ENCODE assay signal across 10 cellular contexts in genomic region chr14:92880851-92881250, GRCh38. TPM values are rescaled to one million over a fixed set of nuclear protein-coding genes. Genes with fewer than 3 reads are reported as not detected.
A peak's percentile ranks its signal among the peaks of the same experiment; 100 is the strongest.
DNase-seq lines count a peak whose midpoint lies in the region; ATAC-seq, FAIRE-seq and TF ChIP-seq lines count a peak whose summit lies in the region.
"Had no signal": no experiment of that assay in that cellular context is flagged by ENCODE, and none has a peak within 500 bp of the region (broad histone marks: within the 10 kb centered on the region; RNA-seq: fewer than 3 reads in every experiment).

No MANE protein-coding gene starts in this region.

- H3K27ac ChIP-seq in endothelial cell of umbilical vein (ENCODE audit: insufficient read depth, low read depth, low read length) (no peak overlapping the region), osteoblast (ENCODE audit: low read depth, low read length) (no peak overlapping the region), spleen (no peak overlapping the region)
- H3K27ac ChIP-seq: HL-60 had no signal

- peak; percentile 14 for TF ChIP-seq CTCF in GM20000 (IDR thresholded peaks at IDR 0.05; ENCODE audit: extremely low read depth, missing control alignments)
- peak in 1 of 2 donors; percentile 10 for TF ChIP-seq CTCF in endothelial cell of umbilical vein (IDR thresholded peaks at IDR 0.05; ENCODE audit: extremely low read depth in 1 of 2, insufficient read depth in 1 of 2, low read depth in 1 of 2, low read length in 2 of 2)
- peak; percentile 55 for TF ChIP-seq CTCF in osteoblast (IDR thresholded peaks at IDR 0.05; ENCODE audit: extremely low read depth, low read depth, low read length)
- peak in 1 of 11 experiments; percentile 11 for TF ChIP-seq CTCF in spleen (IDR thresholded peaks at IDR 0.05 in 8 of 11, conservative IDR thresholded peaks at IDR 0.05 in 3 of 11)

- H3K4me3 ChIP-seq in endothelial cell of umbilical vein (replicated peaks in 1 of 3; ENCODE audit: insufficient read depth in 1 of 3, low read depth in 1 of 3, low read length in 3 of 3) (no peak overlapping the region), osteoblast (ENCODE audit: insufficient read depth, low read length) (peak overlapping the region; percentile 22), spleen (no peak overlapping the region), HAP-1 (no peak overlapping the region)

- TF ChIP-seq POLR2A in endothelial cell of umbilical vein (IDR thresholded peaks at IDR 0.05; ENCODE audit: low read depth, low read length) (no peak), spleen (IDR thresholded peaks at IDR 0.05) (no peak)

- H3K4me1 ChIP-seq in endothelial cell of umbilical vein (ENCODE audit: control insufficient read depth, extremely low read depth, insufficient read depth, low read length) (no peaks in the 10 kb centered on the region), osteoblast (ENCODE audit: insufficient read depth, low read length) (no peaks in the 10 kb centered on the region), spleen (peaks cover 0 to 17% (median 6%) of the 10 kb centered on the region in 6 donors), HAP-1 (no peaks in the 10 kb centered on the region)

- H3K9me3 ChIP-seq in endothelial cell of umbilical vein (replicated peaks; ENCODE audit: control insufficient read depth, insufficient read depth, low read length) (no peaks in the 10 kb centered on the region), osteoblast (ENCODE audit: low read depth, low read length) (no peaks in the 10 kb centered on the region), spleen (no peaks in the 10 kb centered on the region), HAP-1 (no peaks in the 10 kb centered on the region)

- WGBS in spleen, 5 donors = 47 to 66% (median 50%) methylated on average over 12 of the region's 12 CpGs

- BruUV-seq in endothelial cell of umbilical vein (replicated peaks; lab: Mats Ljungman, UMichigan) = no TSS peak

- intact Hi-C loops in endothelial cell of umbilical vein (cut with micrococcal nuclease) (loop anchor here (2.0 kb wide), 1 partner anchor 258 kb away; no protein-coding TSS in a partner anchor), spleen (cut with DNase I; ENCODE audit: low total_unique reads) (no loop called here)

- DNase-seq in GM20000 (ENCODE audit: low spot score) (no peak), NCI-H526 treated with DMSO at 0.1 percent for 48 hours (lab: John Stamatoyannopoulos, UW) (peak; percentile 21), endothelial cell of umbilical vein (ENCODE audit: low read depth, low spot score) (peak; percentile 20), osteoblast (ENCODE audit: insufficient read length, low spot score, missing footprints) (no peak), spleen (no peak), HAP-1 (ENCODE audit: low spot score in 2 of 2) (no peak)

- dilution Hi-C loops in endothelial cell of umbilical vein (cut with MboI; ENCODE audit: extremely low pct_ligation_motif_present, low sequenced_read_pairs) = no loop called here

- no peaks in the 10 kb centered on the region for H3K79me2 ChIP-seq in endothelial cell of umbilical vein (ENCODE audit: control insufficient read depth, insufficient read depth, low read length)
- H3K79me2 ChIP-seq in osteoblast (ENCODE audit: insufficient read depth, low read length) = no peaks in the 10 kb centered on the region

- POLR2A ChIA-PET in endothelial cell of umbilical vein (lab: Charles Lee) = no interaction called here

- H3K27me3 ChIP-seq in endothelial cell of umbilical vein (ENCODE audit: control insufficient read depth in 2 of 2, insufficient read depth in 2 of 2, low read length in 2 of 2) (peaks cover 0 to 6% of the 10 kb centered on the region in 2 experiments), osteoblast (ENCODE audit: insufficient read depth, low read length) (peaks cover 36% of the 10 kb centered on the region), spleen (replicated peaks in 1 of 7) (peaks cover 0 to 46% (median 0%) of the 10 kb centered on the region in 7 donors), HAP-1 (ENCODE audit: low read depth) (peaks cover 3% of the 10 kb centered on the region; the same call in 1 of the 2 replicates)

- no peak overlapping the region for H3K4me2 ChIP-seq in endothelial cell of umbilical vein (ENCODE audit: insufficient read depth, low read length)
- H3K4me2 ChIP-seq in osteoblast (ENCODE audit: insufficient read depth, low read length) = peak overlapping the region; percentile 66

- no peak for ATAC-seq in HG02610 (IDR thresholded peaks at IDR 0.05; ENCODE audit: unreplicated experiment)
- ATAC-seq in HG02970 (IDR thresholded peaks at IDR 0.05; ENCODE audit: low FRiP score, unreplicated experiment) = no peak

- no peaks in the 10 kb centered on the region for H3K36me3 ChIP-seq in endothelial cell of umbilical vein (ENCODE audit: control insufficient read depth in 2 of 2, extremely low read depth in 1 of 2, insufficient read depth in 2 of 2, low read length in 2 of 2)
- no peaks in the 10 kb centered on the region for H3K36me3 ChIP-seq in osteoblast (ENCODE audit: insufficient read depth, low read length)
- no peaks in the 10 kb centered on the region for H3K36me3 ChIP-seq in spleen
- H3K36me3 ChIP-seq in HAP-1 (replicated peaks) = no peaks in the 10 kb centered on the region

- in situ Hi-C loops in HAP-1 (cut with MboI; ENCODE audit: low sequenced_read_pairs) = no loop called here

- H3K9ac ChIP-seq in endothelial cell of umbilical vein (replicated peaks; ENCODE audit: extremely low read depth, insufficient read depth, low read length) = no peak overlapping the region

- CTCF ChIA-PET in endothelial cell of umbilical vein (lab: Charles Lee) = interaction anchor here (0.9 to 1.8 kb wide), 5 partner anchors 41 to 251 kb away, joined by 4 to 11 read pairs (median 6); no protein-coding TSS in a partner anchor

- H2AFZ ChIP-seq in endothelial cell of umbilical vein (ENCODE audit: low read depth, low read length) = no peak overlapping the region
- peak overlapping the region; percentile 60 for H2AFZ ChIP-seq in osteoblast (ENCODE audit: low read length)

- H4K20me1 ChIP-seq in endothelial cell of umbilical vein (replicated peaks; ENCODE audit: control insufficient read depth, extremely low read depth, insufficient read depth, low read length) (no peaks in the 10 kb centered on the region), osteoblast (ENCODE audit: insufficient read depth, low read length) (no peaks in the 10 kb centered on the region)

- FAIRE-seq in endothelial cell of umbilical vein (lab: Jason Lieb, UNC) = no peak
- FAIRE-seq: endometrium had no signal

- H3K9me1 ChIP-seq in endothelial cell of umbilical vein (replicated peaks; ENCODE audit: control insufficient read depth, extremely low read depth, insufficient read depth, low read length) = no peaks in the 10 kb centered on the region

TF ChIP-seq in endothelial cell of umbilical vein, 7 proteins besides CTCF, POLR2A, EP300 and RAD21:
- TF ChIP-seq POLR2AphosphoS5 (IDR thresholded peaks at IDR 0.05; ENCODE audit: insufficient read depth, low read depth, low read length) (no peak), JUN (IDR thresholded peaks at IDR 0.05; ENCODE audit: borderline replicate concordance, insufficient read depth, insufficient read length, low read depth) (no peak), EZH2 (IDR thresholded peaks at IDR 0.05; ENCODE audit: borderline replicate concordance, low read depth, low read length, severe bottlenecking) (no peak), GATA2 (IDR thresholded peaks at IDR 0.05; ENCODE audit: insufficient read depth, insufficient read length, low read depth, low read length) (no peak), MAX (IDR thresholded peaks at IDR 0.05; ENCODE audit: insufficient read depth, insufficient read length) (no peak), FOS (IDR thresholded peaks at IDR 0.05; ENCODE audit: borderline replicate concordance, insufficient read depth, low read length) (no peak), MYC (IDR thresholded peaks at IDR 0.05; ENCODE audit: low read depth, low read length) (no peak)

RNA-seq across cellular contexts. Expression of gene CHGA, which starts 42.1 kb away (rescaled TPM):
- total RNA-seq in endothelial cell of umbilical vein (not detected in 2 replicates), osteoblast (not detected in 2 replicates), spleen (not detected)
- polyA plus RNA-seq in endothelial cell of umbilical vein (not detected in 2 replicates), spleen (under 1 TPM in 2 of 3 donors, not detected in 1; 0.09 to 0.20 TPM)
- polyA plus RNA-seq in endothelial cell of umbilical vein (2011; cell fraction: cytosol; rRNA removed) = not detected in 2 replicates
- polyA plus RNA-seq in endothelial cell of umbilical vein (2011; cell fraction: nucleus; rRNA removed) = not detected in 2 replicates
- not detected in 2 replicates for polyA plus RNA-seq in endothelial cell of umbilical vein (2012)
- not detected in 2 replicates for polyA minus RNA-seq in endothelial cell of umbilical vein
- not detected for polyA minus RNA-seq in endothelial cell of umbilical vein (2011; cell fraction: cytosol; rRNA and poly(A)+ RNA removed)
- not detected in 2 replicates for polyA minus RNA-seq in endothelial cell of umbilical vein (2011; cell fraction: nucleus; rRNA and poly(A)+ RNA removed)

Comparison
In these comparisons a context has a peak if more than half of its experiments do, and no peak if none do; other contexts are left out.
1. DNase-seq: peak in NCI-H526 treated with DMSO at 0.1 percent for 48 hours (single experiment) and endothelial cell of umbilical vein (single experiment); none in GM20000 (single experiment), osteoblast (single experiment), spleen (single experiment) and HAP-1 (0 of 2).